In genomic region chr7:50614721-50615518, GRCh38 we compare ENCODE assay signal across 11 cellular contexts. TPM values are rescaled to one million over a fixed set of nuclear protein-coding genes. Genes with fewer than 3 reads are reported as not detected.
DNase-seq lines count a peak whose midpoint lies in the region; ATAC-seq and TF ChIP-seq lines count a peak whose summit lies in the region.
"Had no signal": no experiment of that assay in that cellular context is flagged by ENCODE, and none has a peak within 500 bp of the region (broad histone marks: within the 10 kb centered on the region; RNA-seq: fewer than 3 reads in every experiment).

No MANE protein-coding gene starts in this region.

- TF ChIP-seq CTCF in VCaP (conservative IDR thresholded peaks at IDR 0.05) (peak; percentile 60), left ventricle myocardium inferior (IDR thresholded peaks at IDR 0.05; ENCODE audit: borderline replicate concordance) (peak; percentile 63), uterus (IDR thresholded peaks at IDR 0.05) (peak in 3 of 4 experiments; percentile 25 to 35 (median 33))

- H3K36me3 ChIP-seq in left ventricle myocardium inferior (peaks cover 67% of the 10 kb centered on the region), uterus (no peaks in the 10 kb centered on the region)

- peak; percentile 37 for ATAC-seq in stimulated activated naive CD8-positive, alpha-beta T cell treated with anti-CD3 and anti-CD28 coated beads, Interleukin-15, amount 100 ng/mL, for 72 hours
- no peak for ATAC-seq in stimulated activated naive CD8-positive, alpha-beta T cell treated with anti-CD3 and anti-CD28 coated beads, Interleukin-15, Interleukin-2, amounts not matched to agents 100 U/mL and 50 U/mL, for 24 hours
- ATAC-seq in GM18511 (IDR thresholded peaks at IDR 0.05; ENCODE audit: unreplicated experiment) (no peak), HG02981 (IDR thresholded peaks at IDR 0.05; ENCODE audit: unreplicated experiment) (no peak), GM19328 (IDR thresholded peaks at IDR 0.05; ENCODE audit: unreplicated experiment) (no peak)

- H3K4me3 ChIP-seq in left ventricle myocardium inferior (no peak overlapping the region), uterus (no peak overlapping the region)

- no peaks in the 10 kb centered on the region for H3K9me3 Mint-ChIP-seq in stimulated activated naive CD8-positive, alpha-beta T cell treated with anti-CD3 and anti-CD28 coated beads, Interleukin-15, amount 100 ng/mL, for 72 hours

- no peak for TF ChIP-seq POLR2A in uterus (IDR thresholded peaks at IDR 0.05)

- no peak for DNase-seq in stimulated activated naive CD8-positive, alpha-beta T cell treated with anti-CD3 and anti-CD28 coated beads, Interleukin-15, amount 100 ng/mL, for 72 hours
- DNase-seq in stimulated activated naive CD8-positive, alpha-beta T cell treated with anti-CD3 and anti-CD28 coated beads, Interleukin-15, Interleukin-2, amounts not matched to agents 100 U/mL and 50 U/mL, for 24 hours: no peak
- no peak for DNase-seq in left ventricle myocardium inferior
- DNase-seq in uterus: no peak
- DNase-seq: EL, GOT3 had no signal

- H3K27me3 ChIP-seq in left ventricle myocardium inferior (ENCODE audit: low read depth) (no peaks in the 10 kb centered on the region), uterus (no peaks in the 10 kb centered on the region)

- H3K27ac ChIP-seq in VCaP (no peak overlapping the region), left ventricle myocardium inferior (replicated peaks) (no peak overlapping the region), uterus (no peak overlapping the region)

- no peaks in the 10 kb centered on the region for H3K9me3 ChIP-seq in left ventricle myocardium inferior (replicated peaks)
- H3K9me3 ChIP-seq in uterus: no peaks in the 10 kb centered on the region

- H3K27me3 Mint-ChIP-seq in stimulated activated naive CD8-positive, alpha-beta T cell treated with anti-CD3 and anti-CD28 coated beads, Interleukin-15, amount 100 ng/mL, for 72 hours: peaks cover 14% of the 10 kb centered on the region

- peaks cover 20% of the 10 kb centered on the region for H3K4me1 Mint-ChIP-seq in stimulated activated naive CD8-positive, alpha-beta T cell treated with anti-CD3 and anti-CD28 coated beads, Interleukin-15, amount 100 ng/mL, for 72 hours

- H3K4me1 ChIP-seq in left ventricle myocardium inferior (peaks cover 6% of the 10 kb centered on the region), uterus (no peaks in the 10 kb centered on the region)

- no peak overlapping the region for H3K4me3 Mint-ChIP-seq in stimulated activated naive CD8-positive, alpha-beta T cell treated with anti-CD3 and anti-CD28 coated beads, Interleukin-15, amount 100 ng/mL, for 72 hours

- intact Hi-C loops in left ventricle myocardium inferior (cut with micrococcal nuclease) (loop anchor here (10.0 kb wide), 1 partner anchor 60 kb away; no protein-coding TSS in a partner anchor), uterus (cut with DNase I; ENCODE audit: low total_unique reads) (no loop called here)

- no peak overlapping the region for H3K27ac Mint-ChIP-seq in stimulated activated naive CD8-positive, alpha-beta T cell treated with anti-CD3 and anti-CD28 coated beads, Interleukin-15, amount 100 ng/mL, for 72 hours

RNA-seq across cellular contexts. Expression of gene DDC, which starts 49.7 kb away (rescaled TPM):
- not detected for total RNA-seq in left ventricle myocardium inferior
- not detected for total RNA-seq in uterus
- total RNA-seq: lung microvascular endothelial cell had no signal
